Comparison of ENCODE assay signal across 8 cellular contexts in genomic region chr3:132660745-132661067, GRCh38. TPM values are rescaled to one million over a fixed set of nuclear protein-coding genes. Genes with fewer than 3 reads are reported as not detected.
A peak's percentile ranks its signal among the peaks of the same experiment; 100 is the strongest.
DNase-seq lines count a peak whose midpoint lies in the region; ATAC-seq, FAIRE-seq and TF ChIP-seq lines count a peak whose summit lies in the region.

No MANE protein-coding gene starts in this region.

- peak overlapping the region; percentile 89 for H3K27ac ChIP-seq in CD8-positive, alpha-beta T cell (ENCODE audit: low read depth, low read length)
- no peak overlapping the region for H3K27ac ChIP-seq in H1 (ENCODE audit: low read depth, low read length)

- no peak for TF ChIP-seq CTCF in CD8-positive, alpha-beta T cell (IDR thresholded peaks at IDR 0.05)
- no peak for TF ChIP-seq CTCF in H1 (IDR thresholded peaks at IDR 0.05; ENCODE audit: control extremely low read depth in 1 of 3, insufficient read depth in 1 of 3, low read depth in 1 of 3, low read length in 3 of 3)

- H3K56ac ChIP-seq in H1 (replicated peaks; ENCODE audit: insufficient read length, low read depth, low read length) = no peak overlapping the region

- H3K4me1 Mint-ChIP-seq in CD8-positive, alpha-beta T cell (ENCODE audit: low read depth) = peaks cover 66% of the 10 kb centered on the region

- WGBS in H1 (ENCODE audit: extremely low coverage in 1 of 2, insufficient coverage in 1 of 2, insufficient read length in 1 of 2, insufficient replicate concordance in 2 of 2, low coverage in 1 of 2, low lambda C conversion rate in 2 of 2, missing lambda C conversion rate in 1 of 2), 2 experiments = 2% methylated on average over 11 of the region's 11 CpGs; no CpG with 5 or more reads in 1 of the 2 experiments

- TF ChIP-seq POLR2A in H1 (IDR thresholded peaks at IDR 0.05; ENCODE audit: control extremely low read depth in 1 of 2, low read depth in 2 of 2, low read length in 2 of 2) = no peak

- peak; percentile 19 for ATAC-seq in CD8-positive, alpha-beta T cell
- ATAC-seq in GM21529 (IDR thresholded peaks at IDR 0.05; ENCODE audit: unreplicated experiment) = peak; percentile 6

- no peak for FAIRE-seq in H1 (lab: Jason Lieb, UNC)

- H3K4me3 Mint-ChIP-seq in CD8-positive, alpha-beta T cell = peak overlapping the region; percentile 96

- no peaks in the 10 kb centered on the region for H3K9me3 ChIP-seq in CD8-positive, alpha-beta T cell (ENCODE audit: low read length)
- H3K9me3 ChIP-seq in NT2/D1 (ENCODE audit: insufficient read depth, low read length) = no peaks in the 10 kb centered on the region
- no peaks in the 10 kb centered on the region for H3K9me3 ChIP-seq in H1 (ENCODE audit: insufficient read depth in 2 of 2, low read depth in 1 of 2, low read length in 1 of 2)
- H3K9me3 ChIP-seq in mucosa of stomach (ENCODE audit: control insufficient read depth, low read length) = no peaks in the 10 kb centered on the region

- no peak overlapping the region for H2AK5ac ChIP-seq in H1 (ENCODE audit: low read depth, low read length)

- H3K23me2 ChIP-seq in H1 (ENCODE audit: low read depth, low read length) = peaks cover 11% of the 10 kb centered on the region

- peaks cover 4 to 29% of the 10 kb centered on the region in 2 experiments; a peak in 3 of 4 replicates for H3K79me2 ChIP-seq in H1 (ENCODE audit: control insufficient read depth in 1 of 2, insufficient read depth in 2 of 2, low read length in 2 of 2)

- peak overlapping the region; percentile 90 for H3K9ac ChIP-seq in NT2/D1 (ENCODE audit: insufficient read length, low read depth)
- peak overlapping the region; percentile 77 to 93 (median 84) for H3K9ac ChIP-seq in H1 (replicated peaks in 1 of 4; ENCODE audit: extremely low read depth in 1 of 4, low read depth in 3 of 4, low read length in 3 of 4)
- H3K9ac ChIP-seq in mucosa of stomach (ENCODE audit: low read length) = peak overlapping the region; percentile 93

- H3K79me1 ChIP-seq in H1 (ENCODE audit: low read depth, low read length) = no peaks in the 10 kb centered on the region

- no peak overlapping the region for H4K91ac ChIP-seq in H1 (replicated peaks; ENCODE audit: insufficient read length, low read length)

- peak overlapping the region; percentile 98 for H2AFZ ChIP-seq in H1 (ENCODE audit: low read length)

- H3K9me3 Mint-ChIP-seq in CD8-positive, alpha-beta T cell = no peaks in the 10 kb centered on the region

- CTCF ChIA-PET in CD8-positive, alpha-beta T cell (lab: Charles Lee) = no interaction called here
- CTCF ChIA-PET in H1 (lab: Charles Lee; ENCODE audit: partially characterized antibody) = no interaction called here

- no peaks in the 10 kb centered on the region for H4K20me1 ChIP-seq in H1 (replicated peaks in 1 of 2; ENCODE audit: control insufficient read depth in 1 of 2, insufficient read depth in 2 of 2, low read length in 2 of 2)

- TF ChIP-seq RAD21 in H1 (IDR thresholded peaks at IDR 0.05 in 1 of 2, conservative IDR thresholded peaks at IDR 0.05 in 1 of 2; ENCODE audit: low read depth in 2 of 2, low read length in 2 of 2) = no peak

- no peak for DNase-seq in CD8-positive, alpha-beta T cell
- DNase-seq in NT2/D1 (ENCODE audit: low read depth, low spot score) (no peak), H1 (ENCODE audit: low read depth in 1 of 2, low spot score in 2 of 2) (no peak), activated gamma-delta T cell treated with Interleukin-2 at 50 U/mL for 16 hours (no peak), OCI-M1 (lab: John Stamatoyannopoulos, UW) (no peak)
- DNase-seq in stimulated activated CD4-positive, alpha-beta T cell treated with anti-CD3 and anti-CD28 coated beads, Interleukin-15, amount 100 ng/mL, for 24 hours = no peak

- H4K5ac ChIP-seq in H1 (ENCODE audit: insufficient read length, low read depth, low read length) = no peak overlapping the region

- no peaks in the 10 kb centered on the region for H3K27me3 ChIP-seq in CD8-positive, alpha-beta T cell (ENCODE audit: insufficient read depth, low read length)
- H3K27me3 ChIP-seq in NT2/D1 (ENCODE audit: insufficient read depth, insufficient read length) = no peaks in the 10 kb centered on the region
- no peaks in the 10 kb centered on the region for H3K27me3 ChIP-seq in H1 (replicated peaks in 1 of 4; ENCODE audit: control insufficient read depth in 3 of 4, extremely low read depth in 1 of 4, insufficient read depth in 3 of 4, low read length in 3 of 4)
- no peaks in the 10 kb centered on the region for H3K27me3 ChIP-seq in mucosa of stomach (ENCODE audit: control insufficient read depth, insufficient read depth, low read length)

- peaks cover 35% of the 10 kb centered on the region for H3K4me1 ChIP-seq in CD8-positive, alpha-beta T cell (ENCODE audit: insufficient read depth, low read length)
- H3K4me1 ChIP-seq in NT2/D1 (ENCODE audit: insufficient read depth, insufficient read length) (no peaks in the 10 kb centered on the region), H1 (replicated peaks in 1 of 4; ENCODE audit: control insufficient read depth in 3 of 4, insufficient read depth in 4 of 4, low read length in 3 of 4) (no peaks in the 10 kb centered on the region; a peak in 1 of 7 replicates), mucosa of stomach (ENCODE audit: control insufficient read depth, insufficient read depth, low read length) (peaks cover 4% of the 10 kb centered on the region)

- no peaks in the 10 kb centered on the region for H3K27me3 Mint-ChIP-seq in CD8-positive, alpha-beta T cell (ENCODE audit: low read depth)

- no peak overlapping the region for H3K4ac ChIP-seq in H1 (replicated peaks; ENCODE audit: insufficient read length, low read depth, low read length)

- H3K14ac ChIP-seq in H1 (ENCODE audit: insufficient read length) = no peak overlapping the region

- H3K18ac ChIP-seq in H1 (ENCODE audit: extremely low read depth, low read length) = no peak overlapping the region

- no peak overlapping the region for H3K23ac ChIP-seq in H1 (ENCODE audit: insufficient read length)

- no peaks in the 10 kb centered on the region for H3K36me3 ChIP-seq in CD8-positive, alpha-beta T cell (ENCODE audit: insufficient read depth, low read length)
- H3K36me3 ChIP-seq in NT2/D1 (ENCODE audit: insufficient read depth, insufficient read length, low read length) = peaks cover 11% of the 10 kb centered on the region
- H3K36me3 ChIP-seq in H1 (ENCODE audit: control insufficient read depth in 2 of 4, insufficient read depth in 4 of 4, low read length in 3 of 4) = no peaks in the 10 kb centered on the region
- no peaks in the 10 kb centered on the region for H3K36me3 ChIP-seq in mucosa of stomach (ENCODE audit: control insufficient read depth, insufficient read depth, low read length)

- H3K36me3 Mint-ChIP-seq in CD8-positive, alpha-beta T cell = peaks cover 18% of the 10 kb centered on the region

- peak overlapping the region; percentile 98 for H3K27ac Mint-ChIP-seq in CD8-positive, alpha-beta T cell

- no peak overlapping the region for H2BK20ac ChIP-seq in H1 (ENCODE audit: low read length)

- intact Hi-C loops in CD8-positive, alpha-beta T cell (cut with DNase I, micrococcal nuclease) = loop anchor here (1.0 to 10.0 kb wide), 8 partner anchors 14 to 1636 kb away; partner anchors contain the start of genes CDV3 (in 2 of the 2), DNAJC13 (in 2 of the 2), ASTE1 (in 1 of the 2) and NEK11 (in 1 of the 2)

- peak overlapping the region; percentile 80 for H3K4me3 ChIP-seq in CD8-positive, alpha-beta T cell (ENCODE audit: low read depth, low read length)
- peak overlapping the region; percentile 83 for H3K4me3 ChIP-seq in NT2/D1 (ENCODE audit: insufficient read length, low read depth)
- peak overlapping the region; percentile 90 to 96 (median 94) for H3K4me3 ChIP-seq in H1 (ENCODE audit: extremely low read depth in 1 of 4, insufficient read depth in 2 of 4, low read depth in 3 of 4, low read length in 4 of 4)
- peak overlapping the region; percentile 84 for H3K4me3 ChIP-seq in mucosa of stomach (ENCODE audit: low read length)

- no peak overlapping the region for H2BK12ac ChIP-seq in H1 (ENCODE audit: low read depth, low read length)

- H3K4me2 ChIP-seq in H1 (ENCODE audit: insufficient read depth in 1 of 2, low read depth in 2 of 2, low read length in 2 of 2) = peak overlapping the region; percentile 73 to 99

- H2BK120ac ChIP-seq in H1 (replicated peaks; ENCODE audit: low read depth, low read length) = no peak overlapping the region

- no peak for TF ChIP-seq EP300 in H1 (IDR thresholded peaks at IDR 0.05; ENCODE audit: borderline replicate concordance in 1 of 2, low read depth in 2 of 2, low read length in 2 of 2)

- peak overlapping the region; percentile 50; the same call in 1 of the 2 replicates for H2BK5ac ChIP-seq in H1 (ENCODE audit: low read depth, low read length)

- POLR2A ChIA-PET in CD8-positive, alpha-beta T cell (lab: Charles Lee) = interaction anchor here (0.8 to 2.2 kb wide), 5 partner anchors 10 to 61 kb away, joined by 3 to 10 read pairs (median 3); partner anchors contain the start of gene NPHP3
- POLR2A ChIA-PET in H1 (lab: Charles Lee; ENCODE audit: partially characterized antibody) = interaction anchor here (0.7 to 1.3 kb wide), 2 partner anchors 9 to 12 kb away, joined by 3 to 4 read pairs; no protein-coding TSS in a partner anchor

- peak overlapping the region; percentile 98; the same call in 1 of the 2 replicates for H4K8ac ChIP-seq in H1 (ENCODE audit: extremely low read depth, insufficient read depth, low read length)

- H2BK15ac ChIP-seq in H1 (ENCODE audit: low read length) = no peak overlapping the region

TF ChIP-seq in H1, 55 proteins besides CTCF, POLR2A, EP300 and RAD21 (continues in another document):
- TF ChIP-seq SP4 (IDR thresholded peaks at IDR 0.05; ENCODE audit: low read length) = no peak

RNA-seq across cellular contexts. Expression of gene UBA5, which starts 0.6 kb away (rescaled TPM):
- 10 to 100 TPM; 43.7 to 46.0 TPM for total RNA-seq in CD8-positive, alpha-beta T cell
- total RNA-seq in H1 (2021; fragmentation: NEBNext Ultra II Directional; extraction: Animal tissue kit (Norgen Biotek cat#: 25700)) = 28.0 and 28.7 TPM in 2 replicates
- polyA plus RNA-seq in H1 (2011; rRNA removed) = 11.0 and 15.5 TPM in 2 replicates
- 27.3 TPM for polyA plus RNA-seq in H1 (2011; cell fraction: cytosol; rRNA removed)
- polyA plus RNA-seq in H1 (2011; cell fraction: nucleus; rRNA removed) = 29.8 TPM
- 21.6 to 38.5 TPM (median 22.8 TPM) in 4 replicates for polyA plus RNA-seq in H1 (2012, experiment 1 of 2)
- polyA plus RNA-seq in H1 (2012, experiment 2 of 2) = 3.1 TPM
- 20.4 TPM for polyA plus RNA-seq in H1 (2013, experiment 1 of 2)
- 21.0 TPM for polyA plus RNA-seq in H1 (2013, experiment 2 of 2)
- 15.4 and 28.5 TPM in 2 replicates for polyA minus RNA-seq in H1 (2011; rRNA and poly(A)+ RNA removed)
- polyA minus RNA-seq in H1 (2011; cell fraction: cytosol; rRNA and poly(A)+ RNA removed) = 43.0 TPM
- polyA minus RNA-seq in H1 (2011; cell fraction: nucleus; rRNA and poly(A)+ RNA removed) = 52.8 TPM

RNA-seq across cellular contexts. Expression of gene ACAD11, which starts 1.1 kb away (rescaled TPM):
- 10 to 100 TPM; 30.0 to 31.6 TPM for total RNA-seq in CD8-positive, alpha-beta T cell
- total RNA-seq in H1 (2021; fragmentation: NEBNext Ultra II Directional; extraction: Animal tissue kit (Norgen Biotek cat#: 25700)) = 10.6 and 11.0 TPM in 2 replicates
- polyA plus RNA-seq in H1 (2011; rRNA removed) = 3.8 and 5.5 TPM in 2 replicates
- 8.5 TPM for polyA plus RNA-seq in H1 (2011; cell fraction: cytosol; rRNA removed)
- 15.5 TPM for polyA plus RNA-seq in H1 (2011; cell fraction: nucleus; rRNA removed)
- 7.0 to 10.8 TPM (median 9.2 TPM) in 4 replicates for polyA plus RNA-seq in H1 (2012, experiment 1 of 2)
- 1.0 TPM for polyA plus RNA-seq in H1 (2012, experiment 2 of 2)
- 11.3 TPM for polyA plus RNA-seq in H1 (2013, experiment 1 of 2)
- polyA plus RNA-seq in H1 (2013, experiment 2 of 2) = 10.6 TPM
- 13.7 and 28.9 TPM in 2 replicates for polyA minus RNA-seq in H1 (2011; rRNA and poly(A)+ RNA removed)
- 5.7 TPM for polyA minus RNA-seq in H1 (2011; cell fraction: cytosol; rRNA and poly(A)+ RNA removed)
- polyA minus RNA-seq in H1 (2011; cell fraction: nucleus; rRNA and poly(A)+ RNA removed) = 32.2 TPM
